13 cellular contexts compared by ENCODE assay signal in genomic region chr12:118119449-118119879, GRCh38.
"Had no signal": no experiment of that assay in that cellular context is flagged by ENCODE, and none has a peak within 500 bp of the region (broad histone marks: within the 10 kb centered on the region; RNA-seq: fewer than 3 reads in every experiment).

No MANE protein-coding gene starts in this region.

- H3K4me3 ChIP-seq: adrenal gland, gastroesophageal sphincter, sigmoid colon, upper lobe of left lung had no signal

- H3K27me3 ChIP-seq: adrenal gland, gastroesophageal sphincter, sigmoid colon, upper lobe of left lung had no signal

- H3K9me3 ChIP-seq: adrenal gland, gastroesophageal sphincter, sigmoid colon, upper lobe of left lung had no signal

- DNase-seq: activated naive CD4-positive, alpha-beta T cell treated with anti-CD3 and anti-CD28 coated beads, Interleukin-2, amount 50 U/mL, for 16 hours; activated T-cell treated with anti-CD3 and anti-CD28 coated beads, Interleukin-2, amount 50 U/mL, for 1 hour; adrenal gland; central memory CD4-positive, alpha-beta T cell; effector memory CD4-positive, alpha-beta T cell; left colon; natural killer cell; sigmoid colon; stimulated activated CD4-positive, alpha-beta T cell treated with anti-CD3 and anti-CD28 coated beads, Interleukin-12 subunit alpha, Interleukin-12 subunit beta, amount 100 ng/mL, for 4 hours; stimulated activated naive CD4-positive, alpha-beta T cell; substantia nigra; upper lobe of left lung had no signal

- H3K36me3 ChIP-seq: adrenal gland, sigmoid colon, upper lobe of left lung had no signal

- ATAC-seq: gastroesophageal sphincter, left colon, natural killer cell had no signal

- H3K27ac ChIP-seq: gastroesophageal sphincter, sigmoid colon, upper lobe of left lung had no signal
